Comparison of ENCODE assay signal across 20 cellular contexts in the genomic region with DNA sequence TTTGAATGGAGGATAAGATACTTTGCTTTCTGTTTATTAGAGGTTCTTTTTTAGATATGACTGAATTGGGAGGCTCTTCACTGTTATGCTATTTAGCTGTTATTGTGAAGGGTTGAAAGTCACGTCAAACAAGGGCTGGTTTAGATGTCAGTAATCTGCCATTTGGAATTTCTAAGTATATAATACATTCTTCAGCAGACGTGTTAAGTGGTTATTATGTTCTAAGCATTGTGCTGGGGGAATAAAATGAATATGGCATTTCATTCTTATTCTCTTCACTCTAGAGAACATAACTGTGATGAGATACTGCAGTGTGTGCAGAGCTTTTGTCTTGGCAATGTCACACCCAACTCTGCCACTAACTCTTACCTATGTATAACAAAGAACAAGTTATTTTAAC. TPM values are rescaled to one million over a fixed set of nuclear protein-coding genes. Genes with fewer than 3 reads are reported as not detected.
DNase-seq lines count a peak whose midpoint lies in the region; ATAC-seq and TF ChIP-seq lines count a peak whose summit lies in the region.
"Had no signal": no experiment of that assay in that cellular context is flagged by ENCODE, and none has a peak within 500 bp of the region (broad histone marks: within the 10 kb centered on the region; RNA-seq: fewer than 3 reads in every experiment).

No MANE protein-coding gene starts in this region.

- ATAC-seq in GM23338 (no peak), HG03039 (IDR thresholded peaks at IDR 0.05; ENCODE audit: unreplicated experiment) (no peak)
- ATAC-seq in activated T-helper 17 cell treated with anti-CD3 and anti-CD28 coated beads, Interleukin-2, amount 50 U/mL, for 72 hours (replicated peaks), result no peak
- ATAC-seq in naive thymus-derived CD4-positive, alpha-beta T cell, result no peak
- ATAC-seq: Panc1, Right ventricle myocardium inferior had no signal

- H3K9me3 Mint-ChIP-seq in activated naive CD4-positive, alpha-beta T cell treated with anti-CD3 and anti-CD28 coated beads for 36 hours, result peaks cover 30% of the 10 kb centered on the region
- peaks cover 4% of the 10 kb centered on the region; the same call in 2 of the 3 replicates for H3K9me3 Mint-ChIP-seq in GM23338
- peaks cover 5% of the 10 kb centered on the region for H3K9me3 Mint-ChIP-seq in activated T-helper 17 cell treated with anti-CD3 and anti-CD28 coated beads, Interleukin-2, amount 50 U/mL, for 72 hours
- H3K9me3 Mint-ChIP-seq in naive thymus-derived CD4-positive, alpha-beta T cell, result peaks cover under 1 to 50% (median 25%) of the 10 kb centered on the region in 11 donors

- H3K4me1 ChIP-seq in GM23338 (ENCODE audit: insufficient read depth), result peaks cover 55% of the 10 kb centered on the region
- peaks cover 18 to 20% of the 10 kb centered on the region in 2 donors for H3K4me1 ChIP-seq in naive thymus-derived CD4-positive, alpha-beta T cell (ENCODE audit: control insufficient read depth in 2 of 2, insufficient read depth in 2 of 2, low read length in 2 of 2)

- POLR2A ChIA-PET in naive thymus-derived CD4-positive, alpha-beta T cell (lab: Charles Lee), result interaction anchor here (0.7 to 1.9 kb wide), 7 partner anchors 27 to 337 kb away, joined by 3 to 7 read pairs (median 3); no protein-coding TSS in a partner anchor

- H3K9me3 ChIP-seq in naive thymus-derived CD4-positive, alpha-beta T cell (ENCODE audit: control insufficient read depth in 2 of 3, low read length in 3 of 3), result peaks cover 0 to 15% (median 0%) of the 10 kb centered on the region in 3 experiments
- H3K9me3 ChIP-seq: MG63 had no signal

- no peaks in the 10 kb centered on the region for H3K27me3 ChIP-seq in GM23338 (ENCODE audit: insufficient read depth)
- H3K27me3 ChIP-seq in naive thymus-derived CD4-positive, alpha-beta T cell (ENCODE audit: control insufficient read depth in 2 of 2, insufficient read depth in 2 of 2, low read length in 2 of 2), result no peaks in the 10 kb centered on the region
- H3K27me3 ChIP-seq: MG63 had no signal

- CTCF ChIA-PET in activated naive CD4-positive, alpha-beta T cell treated with anti-CD3 and anti-CD28 coated beads for 36 hours (lab: Charles Lee), result interaction anchor here (0.6 to 1.5 kb wide), 6 partner anchors 31 to 337 kb away, joined by 3 to 4 read pairs (median 3); no protein-coding TSS in a partner anchor
- CTCF ChIA-PET in naive thymus-derived CD4-positive, alpha-beta T cell (lab: Charles Lee), result interaction anchor here (0.8 kb wide), 1 partner anchor 356 kb away, joined by 3 read pairs; no protein-coding TSS in a partner anchor

- H3K79me2 ChIP-seq in GM23338 (replicated peaks; ENCODE audit: insufficient read depth), result peaks cover 2% of the 10 kb centered on the region; the same call in 1 of the 2 replicates

- no peaks in the 10 kb centered on the region for H4K20me1 ChIP-seq in GM23338 (replicated peaks; ENCODE audit: insufficient read depth)

- no peak overlapping the region for H2AFZ ChIP-seq in GM23338

- no peak for TF ChIP-seq CTCF in GM23338 (conservative IDR thresholded peaks at IDR 0.05; ENCODE audit: low read depth in 2 of 2)

- no peak overlapping the region for H3K4me3 Mint-ChIP-seq in activated naive CD4-positive, alpha-beta T cell treated with anti-CD3 and anti-CD28 coated beads for 36 hours
- H3K4me3 Mint-ChIP-seq in GM23338, result no peak overlapping the region
- H3K4me3 Mint-ChIP-seq in activated T-helper 17 cell treated with anti-CD3 and anti-CD28 coated beads, Interleukin-2, amount 50 U/mL, for 72 hours, result peak overlapping the region; percentile 23
- H3K4me3 Mint-ChIP-seq in naive thymus-derived CD4-positive, alpha-beta T cell, result peak overlapping the region in 4 of 10 donors; percentile 10 to 74 (median 15)
- H3K4me3 Mint-ChIP-seq: CD4-positive, CD25-positive, alpha-beta regulatory T cell had no signal

- H3F3A ChIP-seq in GM23338 (replicated peaks; ENCODE audit: low read depth), result no peaks in the 10 kb centered on the region

- DNase-seq in activated naive CD4-positive, alpha-beta T cell treated with anti-CD3 and anti-CD28 coated beads for 36 hours, result no peak
- no peak for DNase-seq in activated naive CD4-positive, alpha-beta T cell treated with Interleukin-2 at 50 U/mL for 16 hours
- DNase-seq in GM23338 (ENCODE audit: low spot score) (no peak), A172 (ENCODE audit: low spot score) (no peak), nucleus accumbens (lab: John Stamatoyannopoulos, UW) (no peak)
- no peak for DNase-seq in naive thymus-derived CD4-positive, alpha-beta T cell
- DNase-seq: ACHN; CD4-positive, CD25-positive, alpha-beta regulatory T cell; GF-D8; GOT3; MG63; NCI-H1105; NCI-H1694 treated with DMSO at 0.1 percent for 48 hours; NCI-H510A; NCI-H82 had no signal

- H3K4me2 ChIP-seq in GM23338, result 0 out of 2 replicates have a peak overlapping the region, but pooled peaks have one; percentile 20
- H3K4me2 ChIP-seq: KMS-11 had no signal

- intact Hi-C loops in activated naive CD4-positive, alpha-beta T cell treated with anti-CD3 and anti-CD28 coated beads for 36 hours (cut with micrococcal nuclease), result loop anchor here (1.0 to 5.0 kb wide), 8 partner anchors 12 to 512 kb away; a partner anchor contains a TSS
- intact Hi-C loops in naive thymus-derived CD4-positive, alpha-beta T cell (cut with micrococcal nuclease), result loop anchor here in 1 of 2 donors (2.0 kb wide), 1 partner anchor 15 kb away; no protein-coding TSS in a partner anchor

- H3K27me3 Mint-ChIP-seq in activated naive CD4-positive, alpha-beta T cell treated with anti-CD3 and anti-CD28 coated beads for 36 hours (ENCODE audit: low read depth), result no peaks in the 10 kb centered on the region
- H3K27me3 Mint-ChIP-seq in GM23338 (ENCODE audit: insufficient read depth, low read depth, poor library complexity), result peaks cover 3% of the 10 kb centered on the region
- no peaks in the 10 kb centered on the region for H3K27me3 Mint-ChIP-seq in activated T-helper 17 cell treated with anti-CD3 and anti-CD28 coated beads, Interleukin-2, amount 50 U/mL, for 72 hours
- no peaks in the 10 kb centered on the region for H3K27me3 Mint-ChIP-seq in naive thymus-derived CD4-positive, alpha-beta T cell
- H3K27me3 Mint-ChIP-seq: CD4-positive, CD25-positive, alpha-beta regulatory T cell had no signal

- no peaks in the 10 kb centered on the region for H3K36me3 ChIP-seq in GM23338 (ENCODE audit: insufficient read depth)
- peaks cover 0 to 18% (median 0%) of the 10 kb centered on the region in 3 experiments for H3K36me3 ChIP-seq in naive thymus-derived CD4-positive, alpha-beta T cell (ENCODE audit: control insufficient read depth in 2 of 3, insufficient read depth in 3 of 3, low read length in 3 of 3)

- H3K36me3 Mint-ChIP-seq in activated naive CD4-positive, alpha-beta T cell treated with anti-CD3 and anti-CD28 coated beads for 36 hours (ENCODE audit: low read depth), result peaks cover 55% of the 10 kb centered on the region
- H3K36me3 Mint-ChIP-seq in GM23338 (ENCODE audit: low read depth), result peaks cover 28% of the 10 kb centered on the region
- peaks cover 72% of the 10 kb centered on the region for H3K36me3 Mint-ChIP-seq in activated T-helper 17 cell treated with anti-CD3 and anti-CD28 coated beads, Interleukin-2, amount 50 U/mL, for 72 hours (ENCODE audit: low read depth)
- H3K36me3 Mint-ChIP-seq in naive thymus-derived CD4-positive, alpha-beta T cell, result peaks cover 20 to 67% (median 49%) of the 10 kb centered on the region in 5 donors

- H3K9me2 ChIP-seq in GM23338 (ENCODE audit: insufficient read depth), result no peaks in the 10 kb centered on the region

- no peak overlapping the region; the same call in 1 of the 2 replicates for H3K27ac ChIP-seq in GM23338 (ENCODE audit: low read depth)
- H3K27ac ChIP-seq in naive thymus-derived CD4-positive, alpha-beta T cell (ENCODE audit: low read depth, low read length), result no peak overlapping the region
- H3K27ac ChIP-seq: KMS-11 had no signal

- no peak overlapping the region for H3K4me3 ChIP-seq in GM23338
- no peak overlapping the region for H3K4me3 ChIP-seq in naive thymus-derived CD4-positive, alpha-beta T cell (ENCODE audit: low read length)
- H3K4me3 ChIP-seq: MG63 had no signal

- peak overlapping the region; percentile 80 for H3K27ac Mint-ChIP-seq in activated naive CD4-positive, alpha-beta T cell treated with anti-CD3 and anti-CD28 coated beads for 36 hours
- H3K27ac Mint-ChIP-seq in GM23338, result no peak overlapping the region
- peak overlapping the region; percentile 27 for H3K27ac Mint-ChIP-seq in activated T-helper 17 cell treated with anti-CD3 and anti-CD28 coated beads, Interleukin-2, amount 50 U/mL, for 72 hours
- H3K27ac Mint-ChIP-seq in naive thymus-derived CD4-positive, alpha-beta T cell, result peak overlapping the region in 8 of 9 donors; percentile 2 to 91 (median 50)

- H3K4me1 Mint-ChIP-seq in activated naive CD4-positive, alpha-beta T cell treated with anti-CD3 and anti-CD28 coated beads for 36 hours (ENCODE audit: low read depth), result peaks cover 61% of the 10 kb centered on the region
- peaks cover 50% of the 10 kb centered on the region for H3K4me1 Mint-ChIP-seq in GM23338
- peaks cover 23% of the 10 kb centered on the region for H3K4me1 Mint-ChIP-seq in activated T-helper 17 cell treated with anti-CD3 and anti-CD28 coated beads, Interleukin-2, amount 50 U/mL, for 72 hours
- H3K4me1 Mint-ChIP-seq in naive thymus-derived CD4-positive, alpha-beta T cell, result peaks cover 20 to 77% (median 60%) of the 10 kb centered on the region in 7 donors

RNA-seq across cellular contexts. Expression of a gene that starts 58.0 kb away (rescaled TPM):
- 10 to 100 TPM; 32.4 to 32.6 TPM for total RNA-seq in activated naive CD4-positive, alpha-beta T cell treated with anti-CD3 and anti-CD28 coated beads for 36 hours
- 22.5 and 25.1 TPM in 2 replicates for total RNA-seq in GM23338 (2014; rRNA removed; shearing (Covaris generic))
- 7.7 and 9.8 TPM in 2 replicates for polyA plus RNA-seq in GM23338 (2016; fragmentation: Nextera tagmentation; extraction: Ambion mirVana)
- 10 to 100 TPM; 39.1 to 51.6 TPM for total RNA-seq in activated T-helper 17 cell treated with anti-CD3 and anti-CD28 coated beads, Interleukin-2, amount 50 U/mL, for 72 hours
- 10 to 100 TPM; 29.9 to 44.5 (median 38.8) TPM for total RNA-seq in naive thymus-derived CD4-positive, alpha-beta T cell
- 10 to 100 TPM in 1 of 2 donors, 1 to 10 TPM in 1; 9.0 to 12.9 TPM for polyA plus RNA-seq in naive thymus-derived CD4-positive, alpha-beta T cell
- 29.5 and 45.3 TPM in 2 replicates for total RNA-seq in A172 (2014; rRNA removed; shearing (Covaris generic))

RNA-seq across cellular contexts. Expression of a gene that starts 59.3 kb away (rescaled TPM):
- 1 to 10 TPM; 3.1 to 3.3 TPM for total RNA-seq in activated naive CD4-positive, alpha-beta T cell treated with anti-CD3 and anti-CD28 coated beads for 36 hours
- total RNA-seq in GM23338 (2014; rRNA removed; shearing (Covaris generic)), result 45.4 and 68.9 TPM in 2 replicates
- 37.6 and 45.3 TPM in 2 replicates for polyA plus RNA-seq in GM23338 (2016; fragmentation: Nextera tagmentation; extraction: Ambion mirVana)
- 1 to 10 TPM; 5.9 to 6.0 TPM for total RNA-seq in activated T-helper 17 cell treated with anti-CD3 and anti-CD28 coated beads, Interleukin-2, amount 50 U/mL, for 72 hours
- total RNA-seq in naive thymus-derived CD4-positive, alpha-beta T cell, result 1 to 10 TPM; 1.5 to 4.6 (median 3.2) TPM
- polyA plus RNA-seq in naive thymus-derived CD4-positive, alpha-beta T cell, result 1 to 10 TPM; 2.3 to 3.7 TPM
- 20.9 and 24.3 TPM in 2 replicates for total RNA-seq in A172 (2014; rRNA removed; shearing (Covaris generic))
